ENCODE assay signal across 2 cellular contexts in genomic region chr15:76293361-76293760, GRCh38.
TF ChIP-seq lines count a peak whose summit lies in the region.

No MANE protein-coding gene starts in this region.

TF ChIP-seq in SK-N-SH, 30 proteins besides CTCF, POLR2A, EP300 and RAD21:
- TF ChIP-seq NRF1 (IDR thresholded peaks at IDR 0.05; ENCODE audit: low read depth, low read length) = no peak
- TF ChIP-seq MAX (IDR thresholded peaks at IDR 0.05; ENCODE audit: low read depth) = no peak
- no peak for TF ChIP-seq TCF12 (IDR thresholded peaks at IDR 0.05)
- no peak for TF ChIP-seq ELF1 (IDR thresholded peaks at IDR 0.05)

TF ChIP-seq in endothelial cell of umbilical vein, 7 proteins besides CTCF, POLR2A, EP300 and RAD21:
- TF ChIP-seq MYC (IDR thresholded peaks at IDR 0.05; ENCODE audit: low read depth, low read length) (no peak), JUN (IDR thresholded peaks at IDR 0.05; ENCODE audit: borderline replicate concordance, insufficient read depth, insufficient read length, low read depth) (no peak), POLR2AphosphoS5 (IDR thresholded peaks at IDR 0.05; ENCODE audit: insufficient read depth, low read depth, low read length) (no peak), EZH2 (IDR thresholded peaks at IDR 0.05; ENCODE audit: borderline replicate concordance, low read depth, low read length, severe bottlenecking) (no peak), FOS (IDR thresholded peaks at IDR 0.05; ENCODE audit: borderline replicate concordance, insufficient read depth, low read length) (peak; percentile 34), MAX (IDR thresholded peaks at IDR 0.05; ENCODE audit: insufficient read depth, insufficient read length) (no peak), GATA2 (IDR thresholded peaks at IDR 0.05; ENCODE audit: insufficient read depth, insufficient read length, low read depth, low read length) (no peak)
